Comparison of ENCODE assay signal across 1 cellular context in the genomic region with DNA sequence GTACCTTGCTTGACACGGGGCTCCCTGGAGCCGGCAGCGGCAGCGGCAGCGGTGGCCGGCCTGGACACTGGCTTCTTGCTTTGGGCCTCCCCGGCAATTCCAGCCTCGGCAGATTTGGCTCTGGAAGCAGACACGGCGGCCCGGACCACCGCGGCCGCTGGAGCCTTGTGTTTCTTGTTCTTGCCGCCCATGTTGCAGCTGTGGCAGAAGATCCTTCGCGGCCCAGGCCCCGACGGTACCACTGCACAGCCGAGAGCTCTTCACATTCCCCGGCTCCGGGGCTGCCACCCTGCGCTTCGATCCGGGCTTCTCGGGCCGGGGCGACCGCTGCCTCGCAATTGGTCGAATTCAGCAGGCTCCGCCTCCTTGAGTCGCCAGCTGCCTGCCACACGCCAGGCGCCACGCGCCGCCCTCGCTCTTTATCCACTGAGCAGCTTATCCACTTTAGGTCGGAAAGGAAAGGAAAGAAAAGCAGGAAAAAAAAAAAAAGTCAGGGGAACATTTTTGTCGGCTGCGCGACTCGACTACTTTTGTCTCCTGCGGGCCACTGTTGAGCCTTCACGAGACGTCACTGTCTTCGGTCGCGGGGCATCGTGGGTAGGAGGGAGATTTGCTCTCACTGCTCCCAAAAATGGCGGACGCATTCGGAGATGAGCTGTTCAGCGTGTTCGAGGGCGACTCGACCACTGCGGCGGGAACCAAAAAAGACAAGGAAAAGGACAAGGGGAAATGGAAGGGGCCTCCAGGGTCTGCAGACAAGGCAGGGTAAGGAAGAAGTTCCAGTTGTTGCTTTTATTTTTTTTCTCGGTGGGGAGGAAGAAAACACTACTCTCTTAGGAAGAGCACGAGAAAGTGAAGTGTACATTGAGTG.
TF ChIP-seq lines count a peak whose summit lies in the region.

A gene with protein sequence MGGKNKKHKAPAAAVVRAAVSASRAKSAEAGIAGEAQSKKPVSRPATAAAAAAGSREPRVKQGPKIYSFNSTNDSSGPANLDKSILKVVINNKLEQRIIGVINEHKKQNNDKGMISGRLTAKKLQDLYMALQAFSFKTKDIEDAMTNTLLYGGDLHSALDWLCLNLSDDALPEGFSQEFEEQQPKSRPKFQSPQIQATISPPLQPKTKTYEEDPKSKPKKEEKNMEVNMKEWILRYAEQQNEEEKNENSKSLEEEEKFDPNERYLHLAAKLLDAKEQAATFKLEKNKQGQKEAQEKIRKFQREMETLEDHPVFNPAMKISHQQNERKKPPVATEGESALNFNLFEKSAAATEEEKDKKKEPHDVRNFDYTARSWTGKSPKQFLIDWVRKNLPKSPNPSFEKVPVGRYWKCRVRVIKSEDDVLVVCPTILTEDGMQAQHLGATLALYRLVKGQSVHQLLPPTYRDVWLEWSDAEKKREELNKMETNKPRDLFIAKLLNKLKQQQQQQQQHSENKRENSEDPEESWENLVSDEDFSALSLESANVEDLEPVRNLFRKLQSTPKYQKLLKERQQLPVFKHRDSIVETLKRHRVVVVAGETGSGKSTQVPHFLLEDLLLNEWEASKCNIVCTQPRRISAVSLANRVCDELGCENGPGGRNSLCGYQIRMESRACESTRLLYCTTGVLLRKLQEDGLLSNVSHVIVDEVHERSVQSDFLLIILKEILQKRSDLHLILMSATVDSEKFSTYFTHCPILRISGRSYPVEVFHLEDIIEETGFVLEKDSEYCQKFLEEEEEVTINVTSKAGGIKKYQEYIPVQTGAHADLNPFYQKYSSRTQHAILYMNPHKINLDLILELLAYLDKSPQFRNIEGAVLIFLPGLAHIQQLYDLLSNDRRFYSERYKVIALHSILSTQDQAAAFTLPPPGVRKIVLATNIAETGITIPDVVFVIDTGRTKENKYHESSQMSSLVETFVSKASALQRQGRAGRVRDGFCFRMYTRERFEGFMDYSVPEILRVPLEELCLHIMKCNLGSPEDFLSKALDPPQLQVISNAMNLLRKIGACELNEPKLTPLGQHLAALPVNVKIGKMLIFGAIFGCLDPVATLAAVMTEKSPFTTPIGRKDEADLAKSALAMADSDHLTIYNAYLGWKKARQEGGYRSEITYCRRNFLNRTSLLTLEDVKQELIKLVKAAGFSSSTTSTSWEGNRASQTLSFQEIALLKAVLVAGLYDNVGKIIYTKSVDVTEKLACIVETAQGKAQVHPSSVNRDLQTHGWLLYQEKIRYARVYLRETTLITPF (N-terminal part only) (minus strand): TSS at position 312 of the 871 bp plus-strand sequence. CDS start 121 bp downstream, at position 191.
A gene (plus strand): TSS at position 607 of the 871 bp plus-strand sequence. CDS start 25 bp downstream, at position 632.

TF ChIP-seq in H1, 55 proteins besides CTCF, POLR2A, EP300 and RAD21:
- TF ChIP-seq YY1 (IDR thresholded peaks at IDR 0.05; ENCODE audit: low read depth, low read length) (peak; percentile 96), RBBP5 (IDR thresholded peaks at IDR 0.05; ENCODE audit: borderline replicate concordance, low read depth, low read length) (peak; percentile 34; the same call in 1 of the 2 replicates), CREB1 (IDR thresholded peaks at IDR 0.05) (peak; percentile 81), GTF2F1 (IDR thresholded peaks at IDR 0.05; ENCODE audit: borderline replicate concordance, low read depth, low read length) (0 out of 2 replicates have a peak, but pooled peaks have one; percentile 6), SIN3A (conservative IDR thresholded peaks at IDR 0.05 in 1 of 2, IDR thresholded peaks at IDR 0.05 in 1 of 2; ENCODE audit: low read depth in 1 of 2, low read length in 2 of 2) (peak; percentile 13 to 89; a peak in 2 of 4 replicates), POLR2AphosphoS5 (IDR thresholded peaks at IDR 0.05; ENCODE audit: low read depth, low read length) (peak; percentile 89), TAF1 (IDR thresholded peaks at IDR 0.05; ENCODE audit: low read depth, low read length) (peak; percentile 98), KDM5A (IDR thresholded peaks at IDR 0.05; ENCODE audit: low read length) (0 out of 2 replicates have a peak, but pooled peaks have one; percentile 46), FOSL1 (IDR thresholded peaks at IDR 0.05; ENCODE audit: insufficient read depth, low read depth, low read length) (no peak), TCF12 (IDR thresholded peaks at IDR 0.05; ENCODE audit: low read depth, low read length) (no peak), KDM4A (IDR thresholded peaks at IDR 0.05; ENCODE audit: low read depth, low read length, severe bottlenecking) (peak; percentile 92), TBP (IDR thresholded peaks at IDR 0.05; ENCODE audit: low read depth, low read length) (peak; percentile 94), TAF7 (optimal IDR thresholded peaks at IDR 0.05; ENCODE audit: borderline replicate concordance, low read depth, low read length) (peak; percentile 88), SAP30 (IDR thresholded peaks at IDR 0.05; ENCODE audit: insufficient read depth, insufficient replicate concordance, low read length) (peak; percentile 40), RNF2 (IDR thresholded peaks at IDR 0.05; ENCODE audit: borderline replicate concordance, low read depth, low read length, missing control alignments, poor library complexity, severe bottlenecking) (no peak), CHD1 (IDR thresholded peaks at IDR 0.05; ENCODE audit: low read depth, low read length) (peak; percentile 18; the same call in 1 of the 2 replicates), SP4 (IDR thresholded peaks at IDR 0.05; ENCODE audit: low read length) (0 out of 2 replicates have a peak, but pooled peaks have one; percentile 62), ASH2L (IDR thresholded peaks at IDR 0.05; ENCODE audit: low read length) (peak; percentile 96), PHF8 (conservative IDR thresholded peaks at IDR 0.05; ENCODE audit: low read depth, low read length) (peak; percentile 81), SP2 (IDR thresholded peaks at IDR 0.05; ENCODE audit: low read length) (no peak), TEAD4 (IDR thresholded peaks at IDR 0.05; ENCODE audit: low read depth, low read length) (peak; percentile 56), NRF1 (IDR thresholded peaks at IDR 0.05; ENCODE audit: low read depth, low read length) (no peak), SP1 (IDR thresholded peaks at IDR 0.05; ENCODE audit: low read depth, low read length) (no peak)
- TF ChIP-seq, protein P1, sequence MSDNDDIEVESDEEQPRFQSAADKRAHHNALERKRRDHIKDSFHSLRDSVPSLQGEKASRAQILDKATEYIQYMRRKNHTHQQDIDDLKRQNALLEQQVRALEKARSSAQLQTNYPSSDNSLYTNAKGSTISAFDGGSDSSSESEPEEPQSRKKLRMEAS (IDR thresholded peaks at IDR 0.05): peak; percentile 76
- TF ChIP-seq, protein P2, sequence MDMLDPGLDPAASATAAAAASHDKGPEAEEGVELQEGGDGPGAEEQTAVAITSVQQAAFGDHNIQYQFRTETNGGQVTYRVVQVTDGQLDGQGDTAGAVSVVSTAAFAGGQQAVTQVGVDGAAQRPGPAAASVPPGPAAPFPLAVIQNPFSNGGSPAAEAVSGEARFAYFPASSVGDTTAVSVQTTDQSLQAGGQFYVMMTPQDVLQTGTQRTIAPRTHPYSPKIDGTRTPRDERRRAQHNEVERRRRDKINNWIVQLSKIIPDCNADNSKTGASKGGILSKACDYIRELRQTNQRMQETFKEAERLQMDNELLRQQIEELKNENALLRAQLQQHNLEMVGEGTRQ (IDR thresholded peaks at IDR 0.05; ENCODE audit: low read length): 0 out of 2 replicates have a peak, but pooled peaks have one; percentile 27
- TF ChIP-seq, protein P3, sequence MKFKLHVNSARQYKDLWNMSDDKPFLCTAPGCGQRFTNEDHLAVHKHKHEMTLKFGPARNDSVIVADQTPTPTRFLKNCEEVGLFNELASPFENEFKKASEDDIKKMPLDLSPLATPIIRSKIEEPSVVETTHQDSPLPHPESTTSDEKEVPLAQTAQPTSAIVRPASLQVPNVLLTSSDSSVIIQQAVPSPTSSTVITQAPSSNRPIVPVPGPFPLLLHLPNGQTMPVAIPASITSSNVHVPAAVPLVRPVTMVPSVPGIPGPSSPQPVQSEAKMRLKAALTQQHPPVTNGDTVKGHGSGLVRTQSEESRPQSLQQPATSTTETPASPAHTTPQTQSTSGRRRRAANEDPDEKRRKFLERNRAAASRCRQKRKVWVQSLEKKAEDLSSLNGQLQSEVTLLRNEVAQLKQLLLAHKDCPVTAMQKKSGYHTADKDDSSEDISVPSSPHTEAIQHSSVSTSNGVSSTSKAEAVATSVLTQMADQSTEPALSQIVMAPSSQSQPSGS (IDR thresholded peaks at IDR 0.05; ENCODE audit: low read length): peak; percentile 97
- TF ChIP-seq, protein P4, sequence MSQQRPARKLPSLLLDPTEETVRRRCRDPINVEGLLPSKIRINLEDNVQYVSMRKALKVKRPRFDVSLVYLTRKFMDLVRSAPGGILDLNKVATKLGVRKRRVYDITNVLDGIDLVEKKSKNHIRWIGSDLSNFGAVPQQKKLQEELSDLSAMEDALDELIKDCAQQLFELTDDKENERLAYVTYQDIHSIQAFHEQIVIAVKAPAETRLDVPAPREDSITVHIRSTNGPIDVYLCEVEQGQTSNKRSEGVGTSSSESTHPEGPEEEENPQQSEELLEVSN (IDR thresholded peaks at IDR 0.05): peak; percentile 67; the same call in 1 of the 2 replicates
TF ChIP-seq in H1: peak in this region for 21.
